Comparison of ENCODE assay signal across 8 cellular contexts in genomic region chr15:79004336-79004735, GRCh38. TPM values are rescaled to one million over a fixed set of nuclear protein-coding genes. Genes with fewer than 3 reads are reported as not detected.
DNase-seq lines count a peak whose midpoint lies in the region; TF ChIP-seq lines count a peak whose summit lies in the region.

No MANE protein-coding gene starts in this region.

- H3K27ac Mint-ChIP-seq in activated naive CD4-positive, alpha-beta T cell treated with anti-CD3 and anti-CD28 coated beads, Interleukin-2, amount 10 ng/mL, durations not matched to agents 7 days and 5 days = peak overlapping the region; percentile 42

- H3K4me1 Mint-ChIP-seq in activated naive CD4-positive, alpha-beta T cell treated with anti-CD3 and anti-CD28 coated beads, Interleukin-2, amount 10 ng/mL, durations not matched to agents 7 days and 5 days = peaks cover 14% of the 10 kb centered on the region

- no peaks in the 10 kb centered on the region for H3K36me3 ChIP-seq in Loucy (ENCODE audit: insufficient read depth, low read length)

- peak overlapping the region; percentile 50 for H2AFZ ChIP-seq in Loucy (ENCODE audit: low read length)

- H3K36me3 Mint-ChIP-seq in activated naive CD4-positive, alpha-beta T cell treated with anti-CD3 and anti-CD28 coated beads, Interleukin-2, amount 10 ng/mL, durations not matched to agents 7 days and 5 days = no peaks in the 10 kb centered on the region

- no peaks in the 10 kb centered on the region for H3F3A ChIP-seq in Loucy (ENCODE audit: low read depth)

- TF ChIP-seq CTCF in HFF-Myc (IDR thresholded peaks at IDR 0.05; ENCODE audit: low read depth, low read length, missing control alignments) (no peak), Loucy (conservative IDR thresholded peaks at IDR 0.05; ENCODE audit: low read length) (no peak)

- no peak for DNase-seq in activated naive CD4-positive, alpha-beta T cell treated with anti-CD3 and anti-CD28 coated beads, Interleukin-2, amount 10 ng/mL, durations not matched to agents 7 days and 5 days
- DNase-seq in activated naive CD4-positive, alpha-beta T cell (lab: John Stamatoyannopoulos, UW) = no peak
- peak; percentile 84 for DNase-seq in HFF-Myc (ENCODE audit: extremely low read depth, low read depth)
- DNase-seq in amniotic stem cell (lab: John Stamatoyannopoulos, UW) = peak; percentile 43
- peak; percentile 33 to 66 for DNase-seq in lung microvascular endothelial cell (ENCODE audit: low read depth in 2 of 2)
- no peak for DNase-seq in NCI-H510A (lab: John Stamatoyannopoulos, UW)
- no peak for DNase-seq in NCI-H2107 (lab: John Stamatoyannopoulos, UW)

- no peak overlapping the region for H3K4me3 Mint-ChIP-seq in activated naive CD4-positive, alpha-beta T cell treated with anti-CD3 and anti-CD28 coated beads, Interleukin-2, amount 10 ng/mL, durations not matched to agents 7 days and 5 days

- H3K4me3 ChIP-seq in HFF-Myc (replicated peaks; ENCODE audit: low read depth, low read length) = no peak overlapping the region
- H3K4me3 ChIP-seq in Loucy (ENCODE audit: low read length, poor library complexity, severe bottlenecking) = peak overlapping the region; percentile 25

- H3K9ac ChIP-seq in Loucy (ENCODE audit: low read depth, low read length, poor library complexity, severe bottlenecking) = peak overlapping the region; percentile 21

- H3K4me2 ChIP-seq in Loucy (ENCODE audit: low read depth, low read length, poor library complexity, severe bottlenecking) = peak overlapping the region; percentile 62

- no peaks in the 10 kb centered on the region for H3K27me3 ChIP-seq in Loucy (ENCODE audit: insufficient read depth, low read length, poor library complexity, severe bottlenecking)

- no peaks in the 10 kb centered on the region for H3K9me3 Mint-ChIP-seq in activated naive CD4-positive, alpha-beta T cell treated with anti-CD3 and anti-CD28 coated beads, Interleukin-2, amount 10 ng/mL, durations not matched to agents 7 days and 5 days

- H3K79me2 ChIP-seq in Loucy (ENCODE audit: insufficient read depth, low read length) = no peaks in the 10 kb centered on the region

- H3K4me1 ChIP-seq in Loucy (ENCODE audit: insufficient read depth, low read length, poor library complexity, severe bottlenecking) = peaks cover 20% of the 10 kb centered on the region

- CTCF ChIA-PET in activated naive CD4-positive, alpha-beta T cell treated with anti-CD3 and anti-CD28 coated beads, Interleukin-2, amount 10 ng/mL, durations not matched to agents 7 days and 5 days (lab: Charles Lee) = interaction anchor here (0.5 to 3.8 kb wide), 3 partner anchors 24 to 242 kb away, joined by 3 to 30 read pairs (median 5); no protein-coding TSS in a partner anchor

- H3K27me3 Mint-ChIP-seq in activated naive CD4-positive, alpha-beta T cell treated with anti-CD3 and anti-CD28 coated beads, Interleukin-2, amount 10 ng/mL, durations not matched to agents 7 days and 5 days = peaks cover 27% of the 10 kb centered on the region

- no peaks in the 10 kb centered on the region for H4K20me1 ChIP-seq in Loucy (ENCODE audit: insufficient read depth, low read length, poor library complexity, severe bottlenecking)

- H3K9me3 ChIP-seq in Loucy (ENCODE audit: insufficient read depth, low read depth, low read length) = no peaks in the 10 kb centered on the region

- H3K9me2 ChIP-seq in Loucy (replicated peaks; ENCODE audit: low read depth, low read length) = no peaks in the 10 kb centered on the region

RNA-seq across cellular contexts. Expression of gene CTSH, which starts 59.5 kb away (rescaled TPM):
- 33.3 and 55.6 TPM in 2 replicates for total RNA-seq in lung microvascular endothelial cell

Comparison
In these comparisons a context has a peak if more than half of its experiments do, and no peak if none do; other contexts are left out.
1. DNase-seq: peak in HFF-Myc (single experiment), amniotic stem cell (single experiment) and lung microvascular endothelial cell (2 of 2); none in activated naive CD4-positive, alpha-beta T cell treated with anti-CD3 and anti-CD28 coated beads, Interleukin-2, amount 10 ng/mL, durations not matched to agents 7 days and 5 days (single experiment), activated naive CD4-positive, alpha-beta T cell (0 of 4), NCI-H510A (single experiment) and NCI-H2107 (single experiment).